In the genomic region with DNA sequence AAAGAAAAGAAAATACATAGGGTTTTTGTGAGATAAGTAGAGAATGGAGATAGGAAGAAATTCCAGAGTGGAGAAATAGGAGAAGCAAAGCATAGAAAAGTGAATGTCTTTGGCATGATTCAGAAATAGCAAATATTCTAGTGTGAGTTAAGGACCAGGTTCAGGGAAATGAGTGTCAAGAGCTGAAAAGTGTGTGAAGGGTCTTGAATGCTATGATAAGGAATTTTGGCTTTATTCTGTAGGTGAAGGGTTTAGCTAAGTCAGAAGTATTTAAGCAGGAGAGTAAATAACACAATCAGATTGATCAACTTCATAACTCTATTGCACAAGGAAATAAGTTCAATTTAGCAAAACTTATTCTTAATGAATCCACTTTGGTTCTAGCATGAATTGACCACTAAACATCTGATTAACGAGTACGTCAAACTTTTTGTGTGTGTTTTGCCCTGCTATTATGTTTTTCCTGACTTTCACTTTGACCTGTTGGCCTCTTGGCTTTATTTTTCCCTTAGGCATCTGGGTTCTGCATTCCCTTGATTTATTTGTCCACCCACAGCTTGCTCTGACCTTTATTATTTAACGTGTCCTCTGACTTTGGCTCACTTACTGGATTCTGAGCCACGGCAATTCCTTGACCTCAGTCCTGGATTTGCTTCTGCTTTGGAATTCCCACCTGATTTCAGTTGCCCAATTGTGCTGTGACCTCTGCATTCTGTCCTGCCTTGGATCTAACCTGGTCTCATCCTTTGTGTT, we compare ENCODE assay signal across 1 cellular context.
TF ChIP-seq lines count a peak whose summit lies in the region.

No MANE protein-coding gene starts in this region.

TF ChIP-seq in H1, 55 proteins besides CTCF, POLR2A, EP300 and RAD21:
- TF ChIP-seq JUND (IDR thresholded peaks at IDR 0.05; ENCODE audit: low read length) (no peak), BACH1 (IDR thresholded peaks at IDR 0.05; ENCODE audit: low read length) (no peak), POU5F1 (IDR thresholded peaks at IDR 0.05; ENCODE audit: low read depth, low read length) (no peak), RBBP5 (IDR thresholded peaks at IDR 0.05; ENCODE audit: borderline replicate concordance, low read depth, low read length) (no peak), CREB1 (IDR thresholded peaks at IDR 0.05) (no peak), NRF1 (IDR thresholded peaks at IDR 0.05; ENCODE audit: low read depth, low read length) (no peak), HDAC2 (IDR thresholded peaks at IDR 0.05; ENCODE audit: borderline replicate concordance in 1 of 2, low read depth in 2 of 2, low read length in 2 of 2) (no peak), CBX8 (IDR thresholded peaks at IDR 0.05; ENCODE audit: borderline replicate concordance, low read depth, low read length) (no peak), CTBP2 (IDR thresholded peaks at IDR 0.05; ENCODE audit: borderline replicate concordance, insufficient read depth, insufficient read length, low read length) (no peak)
- TF ChIP-seq, protein P1, sequence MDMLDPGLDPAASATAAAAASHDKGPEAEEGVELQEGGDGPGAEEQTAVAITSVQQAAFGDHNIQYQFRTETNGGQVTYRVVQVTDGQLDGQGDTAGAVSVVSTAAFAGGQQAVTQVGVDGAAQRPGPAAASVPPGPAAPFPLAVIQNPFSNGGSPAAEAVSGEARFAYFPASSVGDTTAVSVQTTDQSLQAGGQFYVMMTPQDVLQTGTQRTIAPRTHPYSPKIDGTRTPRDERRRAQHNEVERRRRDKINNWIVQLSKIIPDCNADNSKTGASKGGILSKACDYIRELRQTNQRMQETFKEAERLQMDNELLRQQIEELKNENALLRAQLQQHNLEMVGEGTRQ (IDR thresholded peaks at IDR 0.05; ENCODE audit: low read length) = no peak
